In genomic region chr2:173441222-173441621, GRCh38 we compare ENCODE assay signal across 29 cellular contexts.
DNase-seq lines count a peak whose midpoint lies in the region; ATAC-seq, FAIRE-seq and TF ChIP-seq lines count a peak whose summit lies in the region.
"Had no signal": no experiment of that assay in that cellular context is flagged by ENCODE, and none has a peak within 500 bp of the region (broad histone marks: within the 10 kb centered on the region; RNA-seq: fewer than 3 reads in every experiment).

No MANE protein-coding gene starts in this region.

- H3K36me3 ChIP-seq in MG63 (no peaks in the 10 kb centered on the region), astrocyte (ENCODE audit: insufficient read depth, low read length) (no peaks in the 10 kb centered on the region)
- H3K36me3 ChIP-seq: ascending aorta, heart right ventricle, lower lobe of right lung, SJSA1, tibial artery had no signal

- FAIRE-seq in astrocyte (lab: Jason Lieb, UNC): no peak
- FAIRE-seq: GM12892, small intestine had no signal

- no peaks in the 10 kb centered on the region for H3K4me1 ChIP-seq in astrocyte (ENCODE audit: insufficient read depth, low read length)
- H3K4me1 ChIP-seq: ascending aorta, foreskin keratinocyte, lower lobe of right lung, SJSA1, tibial artery had no signal

- H3K4me3 ChIP-seq in MG63 (no peak overlapping the region), astrocyte (ENCODE audit: insufficient read depth, low read depth, low read length) (no peak overlapping the region)
- H3K4me3 ChIP-seq: ascending aorta, heart right ventricle, lower lobe of right lung, SJSA1, tibial artery had no signal

- peaks cover 8% of the 10 kb centered on the region for H3K27me3 Mint-ChIP-seq in astrocyte (ENCODE audit: low read depth, unreplicated experiment)

- H3K27ac ChIP-seq in astrocyte (ENCODE audit: low read depth, low read length): no peak overlapping the region
- H3K27ac ChIP-seq: ascending aorta, foreskin keratinocyte, heart right ventricle, lower lobe of right lung, SJSA1, tibial artery had no signal

- no peaks in the 10 kb centered on the region for H3K79me2 ChIP-seq in astrocyte (ENCODE audit: insufficient read depth, low read length)

- no peak overlapping the region for H2AFZ ChIP-seq in astrocyte (ENCODE audit: low read depth, low read length)

- H3K4me3 Mint-ChIP-seq in astrocyte (ENCODE audit: unreplicated experiment): no peak overlapping the region
- H3K4me3 Mint-ChIP-seq: activated CD8-positive, alpha-beta T cell treated with anti-CD3 and anti-CD28 coated beads for 36 hours; activated T-helper 17 cell treated with anti-CD3 and anti-CD28 coated beads, Interleukin-2, amount 50 U/mL, for 72 hours; CD4-positive, CD25-positive, alpha-beta regulatory T cell; central memory CD8-positive, alpha-beta T cell; nephron had no signal

- ATAC-seq in GM18498 (IDR thresholded peaks at IDR 0.05; ENCODE audit: unreplicated experiment): no peak
- ATAC-seq: activated CD8-positive, alpha-beta T cell treated with anti-CD3 and anti-CD28 coated beads for 36 hours; activated T-helper 17 cell treated with anti-CD3 and anti-CD28 coated beads, Interleukin-2, amount 50 U/mL, for 72 hours; foreskin keratinocyte; HCT116; lower lobe of right lung had no signal

- H3K4me2 ChIP-seq in astrocyte (ENCODE audit: low read length): no peak overlapping the region

- no peak overlapping the region for H3K9ac ChIP-seq in astrocyte (ENCODE audit: low read length)

- DNase-seq in DMS 273 treated with DMSO at 0.1 percent for 48 hours (lab: John Stamatoyannopoulos, UW): peak; percentile 18
- peak; percentile 33 for DNase-seq in MG63
- DNase-seq in astrocyte (ENCODE audit: low read depth): peak; percentile 34
- DNase-seq in fibroblast of the conjunctiva (ENCODE audit: low read depth): peak; percentile 42
- no peak for DNase-seq in GM19238 (ENCODE audit: insufficient read length, low spot score)
- no peak for DNase-seq in ecto neural progenitor cell (ENCODE audit: low spot score)
- DNase-seq in NCI-H1417 treated with DMSO at 0.1 percent for 48 hours (lab: John Stamatoyannopoulos, UW): no peak
- DNase-seq: activated CD8-positive, alpha-beta T cell treated with anti-CD3 and anti-CD28 coated beads for 36 hours; activated naive CD4-positive, alpha-beta T cell treated with anti-CD3 and anti-CD28 coated beads, Interleukin-2, amount 50 U/mL, for 16 hours; CD4-positive, CD25-positive, alpha-beta regulatory T cell; foreskin keratinocyte; heart right ventricle; KG1; kidney glomerular epithelial cell; lower lobe of right lung; NCI-H1436; NCI-H774; small intestine; stimulated activated CD8-positive, alpha-beta memory T cell treated with anti-CD3 and anti-CD28 coated beads, Interleukin-4, amount 100 ng/mL, for 48 hours; T-helper 1 cell; tibial artery had no signal

- H3K4me1 Mint-ChIP-seq in astrocyte (ENCODE audit: low read depth, unreplicated experiment): no peaks in the 10 kb centered on the region
- H3K4me1 Mint-ChIP-seq: activated T-helper 17 cell treated with anti-CD3 and anti-CD28 coated beads, Interleukin-2, amount 50 U/mL, for 72 hours; CD4-positive, CD25-positive, alpha-beta regulatory T cell; central memory CD8-positive, alpha-beta T cell; nephron had no signal

- no peak for TF ChIP-seq CTCF in astrocyte (IDR thresholded peaks at IDR 0.05; ENCODE audit: insufficient read depth, low read depth, low read length)

- no peak overlapping the region for H3K27ac Mint-ChIP-seq in astrocyte (ENCODE audit: unreplicated experiment)
- H3K27ac Mint-ChIP-seq: activated CD8-positive, alpha-beta T cell treated with anti-CD3 and anti-CD28 coated beads for 36 hours; activated T-helper 17 cell treated with anti-CD3 and anti-CD28 coated beads, Interleukin-2, amount 50 U/mL, for 72 hours; CD4-positive, CD25-positive, alpha-beta regulatory T cell; nephron had no signal

- H3K36me3 Mint-ChIP-seq in astrocyte (ENCODE audit: low read depth, unreplicated experiment): no peaks in the 10 kb centered on the region
- H3K36me3 Mint-ChIP-seq: CD4-positive, CD25-positive, alpha-beta regulatory T cell had no signal

- no peaks in the 10 kb centered on the region for H4K20me1 ChIP-seq in astrocyte (ENCODE audit: insufficient read depth, low read length)

- H3K27me3 ChIP-seq in MG63 (no peaks in the 10 kb centered on the region), astrocyte (ENCODE audit: insufficient read depth, low read length) (peaks cover 11% of the 10 kb centered on the region)
- H3K27me3 ChIP-seq: ascending aorta, heart right ventricle, SJSA1, tibial artery had no signal

- H3K9me3 Mint-ChIP-seq in astrocyte (ENCODE audit: unreplicated experiment): no peaks in the 10 kb centered on the region
- H3K9me3 Mint-ChIP-seq: activated CD8-positive, alpha-beta T cell treated with anti-CD3 and anti-CD28 coated beads for 36 hours; activated T-helper 17 cell treated with anti-CD3 and anti-CD28 coated beads, Interleukin-2, amount 50 U/mL, for 72 hours; CD4-positive, CD25-positive, alpha-beta regulatory T cell; central memory CD8-positive, alpha-beta T cell; nephron had no signal

- H3K9me3 ChIP-seq in MG63 (no peaks in the 10 kb centered on the region), astrocyte (ENCODE audit: insufficient read depth, low read depth, low read length) (no peaks in the 10 kb centered on the region)
- H3K9me3 ChIP-seq: ascending aorta, heart right ventricle, lower lobe of right lung, SJSA1, tibial artery had no signal

Comparison
In these comparisons a context has a peak if more than half of its experiments do, and no peak if none do; other contexts are left out.
1. DNase-seq: peak in DMS 273 treated with DMSO at 0.1 percent for 48 hours (single experiment), MG63 (single experiment), astrocyte (single experiment) and fibroblast of the conjunctiva (single experiment); none in GM19238 (single experiment), ecto neural progenitor cell (single experiment) and NCI-H1417 treated with DMSO at 0.1 percent for 48 hours (single experiment).